18 cellular contexts compared by ENCODE assay signal in the genomic region with DNA sequence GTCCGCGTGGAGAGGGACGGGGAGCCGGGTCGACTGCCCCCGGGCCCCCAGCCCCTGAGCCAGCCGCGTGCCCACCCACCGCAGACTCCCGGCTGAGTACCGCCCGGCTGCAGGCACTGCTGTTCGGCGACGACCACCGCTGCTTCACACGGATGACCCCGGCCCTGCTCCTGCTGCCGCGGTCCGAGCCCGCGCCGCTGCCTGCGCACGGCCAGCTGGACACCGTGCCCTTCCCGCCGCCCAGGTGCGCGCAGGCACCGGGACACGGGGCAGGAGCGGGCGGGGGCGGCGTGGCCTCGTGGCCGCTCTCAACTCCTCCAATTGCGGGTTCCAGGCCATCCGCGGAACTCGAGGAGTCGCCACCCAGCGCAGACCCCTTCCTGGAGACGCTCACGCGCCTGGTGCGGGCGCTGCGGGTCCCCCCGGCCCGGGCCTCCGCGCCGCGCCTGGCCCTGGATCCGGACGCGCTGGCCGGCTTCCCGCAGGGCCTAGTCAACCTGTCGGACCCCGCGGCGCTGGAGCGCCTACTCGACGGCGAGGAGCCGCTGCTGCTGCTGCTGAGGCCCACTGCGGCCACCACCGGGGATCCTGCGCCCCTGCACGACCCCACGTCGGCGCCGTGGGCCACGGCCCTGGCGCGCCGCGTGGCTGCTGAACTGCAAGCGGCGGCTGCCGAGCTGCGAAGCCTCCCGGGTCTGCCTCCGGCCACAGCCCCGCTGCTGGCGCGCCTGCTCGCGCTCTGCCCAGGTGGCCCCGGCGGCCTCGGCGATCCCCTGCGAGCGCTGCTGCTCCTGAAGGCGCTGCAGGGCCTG. TPM values are rescaled to one million over a fixed set of nuclear protein-coding genes. Genes with fewer than 3 reads are reported as not detected.
A peak's percentile ranks its signal among the peaks of the same experiment; 100 is the strongest.
DNase-seq lines count a peak whose midpoint lies in the region; ATAC-seq, FAIRE-seq and TF ChIP-seq lines count a peak whose summit lies in the region.
"Had no signal": no experiment of that assay in that cellular context is flagged by ENCODE, and none has a peak within 500 bp of the region (broad histone marks: within the 10 kb centered on the region; RNA-seq: fewer than 3 reads in every experiment).

No MANE protein-coding gene starts in this region.

- H3K27ac ChIP-seq in mammary epithelial cell (ENCODE audit: insufficient read depth, low read depth, low read length) = no peak overlapping the region
- no peak overlapping the region for H3K27ac ChIP-seq in kidney (ENCODE audit: low read depth in 2 of 2, low read length in 2 of 2)
- H3K27ac ChIP-seq in stomach = no peak overlapping the region
- H3K27ac ChIP-seq: RWPE1 had no signal

- no peak overlapping the region for H2AFZ ChIP-seq in mammary epithelial cell (ENCODE audit: low read depth, low read length)

- intact Hi-C loops in mammary epithelial cell (cut with micrococcal nuclease) = no loop called here
- intact Hi-C loops in MCF 10A (cut with micrococcal nuclease) = no loop called here
- intact Hi-C loops in kidney (cut with DNase I) = no loop called here
- intact Hi-C loops in stomach (cut with DNase I; ENCODE audit: low total_unique reads) = no loop called here

- H3K27ac Mint-ChIP-seq in MCF 10A (ENCODE audit: low read depth, unreplicated experiment) (no peak overlapping the region), WTC11 (no peak overlapping the region)
- H3K27ac Mint-ChIP-seq: activated naive CD4-positive, alpha-beta T cell treated with anti-CD3 and anti-CD28 coated beads, Interleukin-2, amount 50 U/mL, for 24 hours had no signal

- no TSS peak for BruUV-seq in mammary epithelial cell (replicated peaks; lab: Mats Ljungman, UMichigan)
- BruUV-seq in MCF 10A (replicated peaks; lab: Mats Ljungman, UMichigan) = no TSS peak

- peak overlapping the region; percentile 24 for H3K4me2 ChIP-seq in mammary epithelial cell (ENCODE audit: insufficient read depth, low read depth, low read length)

- H3K36me3 Mint-ChIP-seq in MCF 10A (ENCODE audit: insufficient read depth, unreplicated experiment) = peaks cover 35% of the 10 kb centered on the region
- H3K36me3 Mint-ChIP-seq in WTC11 = peaks cover under 1% of the 10 kb centered on the region; the same call in 1 of the 2 replicates
- H3K36me3 Mint-ChIP-seq: activated naive CD4-positive, alpha-beta T cell treated with anti-CD3 and anti-CD28 coated beads, Interleukin-2, amount 50 U/mL, for 24 hours had no signal

- H3K27me3 Mint-ChIP-seq in MCF 10A (ENCODE audit: insufficient read depth, unreplicated experiment) = no peaks in the 10 kb centered on the region
- peaks cover 35% of the 10 kb centered on the region for H3K27me3 Mint-ChIP-seq in WTC11 (ENCODE audit: low read depth)
- H3K27me3 Mint-ChIP-seq: activated naive CD4-positive, alpha-beta T cell treated with anti-CD3 and anti-CD28 coated beads, Interleukin-2, amount 50 U/mL, for 24 hours had no signal

- H3K79me2 ChIP-seq in mammary epithelial cell (ENCODE audit: insufficient read depth, low read length) = no peaks in the 10 kb centered on the region

- no peak for TF ChIP-seq CTCF in mammary epithelial cell (conservative IDR thresholded peaks at IDR 0.05 in 1 of 2, IDR thresholded peaks at IDR 0.05 in 1 of 2; ENCODE audit: extremely low read depth in 1 of 2, insufficient read depth in 1 of 2, low read depth in 1 of 2, low read length in 2 of 2)
- TF ChIP-seq CTCF in MCF 10A (IDR thresholded peaks at IDR 0.05; ENCODE audit: unreplicated experiment) = no peak
- no peak for TF ChIP-seq CTCF in WTC11 (IDR thresholded peaks at IDR 0.05)
- TF ChIP-seq CTCF in kidney (IDR thresholded peaks at IDR 0.05; ENCODE audit: borderline replicate concordance, extremely low read depth, insufficient read depth) = no peak
- TF ChIP-seq CTCF in stomach (IDR thresholded peaks at IDR 0.05) = no peak

- in situ Hi-C loops in mammary epithelial cell (cut with MboI; ENCODE audit: low sequenced_read_pairs in 2 of 2) = no loop called here

- DNase-seq in mammary epithelial cell (no peak), MCF 10A (ENCODE audit: unreplicated experiment) (no peak), WTC11 (ENCODE audit: low spot score) (no peak), kidney (peak; percentile 69), stomach (no peak), NCI-H345 (lab: John Stamatoyannopoulos, UW) (no peak)
- DNase-seq: activated CD4-positive, CD25-positive, alpha-beta regulatory T cell treated with anti-CD3 and anti-CD28 coated beads, Interleukin-2, amount 50 U/mL, for 72 hours; Calu3; MM.1S; NCI-H2081 treated with DMSO at 0.1 percent for 48 hours had no signal

- peaks cover 16% of the 10 kb centered on the region for H4K20me1 ChIP-seq in mammary epithelial cell (ENCODE audit: insufficient read depth, low read length)

- H3K36me3 ChIP-seq in mammary epithelial cell (ENCODE audit: insufficient read depth, low read length) (no peaks in the 10 kb centered on the region), kidney (ENCODE audit: control insufficient read depth in 1 of 2, insufficient read depth in 2 of 2, low read length in 2 of 2) (peaks cover 0 to 13% of the 10 kb centered on the region in 2 donors), stomach (peaks cover 26 to 36% (median 32%) of the 10 kb centered on the region in 4 donors)

- no peak for TF ChIP-seq POLR2A in stomach (IDR thresholded peaks at IDR 0.05)

- no peak for FAIRE-seq in kidney (lab: Jason Lieb, UNC)

- H3K4me1 Mint-ChIP-seq in MCF 10A (ENCODE audit: insufficient read depth, unreplicated experiment) (peaks cover 2% of the 10 kb centered on the region), WTC11 (peaks cover 3% of the 10 kb centered on the region; the same call in 1 of the 2 replicates)

- H3K27me3 ChIP-seq in mammary epithelial cell (ENCODE audit: insufficient read depth, low read length) (peaks cover 28% of the 10 kb centered on the region), stomach (peaks cover 30 to 70% (median 53%) of the 10 kb centered on the region in 3 donors)

- no peaks in the 10 kb centered on the region for H3K9me3 ChIP-seq in mammary epithelial cell (replicated peaks; ENCODE audit: insufficient read depth, low read length)
- no peaks in the 10 kb centered on the region for H3K9me3 ChIP-seq in kidney (ENCODE audit: control insufficient read depth in 1 of 2, low read length in 2 of 2)
- H3K9me3 ChIP-seq in stomach = no peaks in the 10 kb centered on the region

- POLR2A ChIA-PET in MCF 10A (lab: Yijun Ruan, JAX) (interaction anchor here (1.5 kb wide), 1 partner anchor 12 kb away, joined by 4 read pairs; no protein-coding TSS in a partner anchor), WTC11 (lab: Charles Lee) (interaction anchor here (0.8 kb wide), 1 partner anchor 11 kb away, joined by 3 read pairs; no protein-coding TSS in a partner anchor)

- dilution Hi-C loops in mammary epithelial cell (cut with HindIII; ENCODE audit: low sequenced_read_pairs) = no loop called here

- no peaks in the 10 kb centered on the region for H3K9me3 Mint-ChIP-seq in MCF 10A (ENCODE audit: unreplicated experiment)
- H3K9me3 Mint-ChIP-seq in WTC11 = no peaks in the 10 kb centered on the region
- H3K9me3 Mint-ChIP-seq: activated naive CD4-positive, alpha-beta T cell treated with anti-CD3 and anti-CD28 coated beads, Interleukin-2, amount 50 U/mL, for 24 hours; naive thymus-derived CD8-positive, alpha-beta T cell had no signal

- H3K4me3 ChIP-seq in mammary epithelial cell (replicated peaks in 1 of 3; ENCODE audit: insufficient read depth in 1 of 3, low read depth in 2 of 3, low read length in 3 of 3) (no peak overlapping the region), kidney (ENCODE audit: low read length in 2 of 2) (no peak overlapping the region), stomach (peak overlapping the region; percentile 9 to 40 (median 20))

- H3K4me1 ChIP-seq in mammary epithelial cell (ENCODE audit: insufficient read depth, low read length) (peaks cover 3% of the 10 kb centered on the region), kidney (ENCODE audit: control insufficient read depth in 1 of 2, insufficient read depth in 1 of 2, low read depth in 1 of 2, low read length in 2 of 2) (peaks cover 0 to 6% of the 10 kb centered on the region in 2 donors), stomach (peaks cover 37 to 65% (median 51%) of the 10 kb centered on the region in 4 donors)

- H3K4me3 Mint-ChIP-seq in MCF 10A (ENCODE audit: unreplicated experiment) (no peak overlapping the region), WTC11 (no peak overlapping the region)

- H3K9ac ChIP-seq in mammary epithelial cell (ENCODE audit: insufficient read depth, low read length) (no peak overlapping the region), kidney (ENCODE audit: low read length in 2 of 2) (no peak overlapping the region)

- 8% methylated on average over 37 of the region's 102 CpGs for WGBS in mammary epithelial cell (ENCODE audit: low coverage, missing lambda C conversion rate)
- 1 to 6% (median 4%) methylated on average over 22 to 102 of the region's 102 CpGs; no CpG with 5 or more reads in 1 of the 5 donors for WGBS in stomach, 5 donors

- ATAC-seq in WTC11 (no peak), HG02759 (IDR thresholded peaks at IDR 0.05; ENCODE audit: unreplicated experiment) (no peak), HG03565 (IDR thresholded peaks at IDR 0.05; ENCODE audit: unreplicated experiment) (no peak)

- CTCF ChIA-PET in mammary epithelial cell (lab: Charles Lee; ENCODE audit: low non-redundant PET) (no interaction called here), MCF 10A (lab: Yijun Ruan, JAX) (no interaction called here), WTC11 (lab: Charles Lee) (interaction anchor here (0.6 to 6.2 kb wide), 8 partner anchors 10 to 154 kb away, joined by 3 to 65 read pairs (median 4); partner anchors contain the start of genes AP3D1 and PLEKHJ1)

- TF ChIP-seq EP300 in stomach (IDR thresholded peaks at IDR 0.05) = no peak

RNA-seq across cellular contexts. Expression of gene AMH, which starts 1.8 kb away (rescaled TPM):
- 1 to 10 TPM; 1.2 to 3.1 TPM for total RNA-seq in mammary epithelial cell
- 0.23 TPM for polyA plus RNA-seq in mammary epithelial cell
- polyA minus RNA-seq in mammary epithelial cell = not detected
- total RNA-seq in MCF 10A (2022) = 11.9 and 21.2 TPM in 2 replicates
- 4.7 to 11.2 TPM (median 5.2 TPM) in 3 replicates for total RNA-seq in WTC11 (2021)
- total RNA-seq in kidney = 1.0 TPM
- polyA plus RNA-seq in kidney (ENCODE audit: insufficient read depth, low read depth, low replicate concordance) = 0.60 TPM
- 1 to 10 TPM in 2 of 5 donors, under 1 TPM in 1, not detected in 2; 0.45 to 2.0 (median 1.1) TPM for total RNA-seq in stomach
- 1 to 10 TPM in 1 of 3 donors, under 1 TPM in 2; 0.50 to 1.5 (median 0.61) TPM for polyA plus RNA-seq in stomach
- polyA plus RNA-seq: naive thymus-derived CD8-positive, alpha-beta T cell had no signal

RNA-seq across cellular contexts. Expression of gene JSRP1, which starts 5.2 kb away (rescaled TPM):
- total RNA-seq in mammary epithelial cell (under 1 TPM in 1 of 2 donors, not detected in 1; 0.38 TPM), MCF 10A (2022) (0.37 and 0.49 TPM in 2 replicates), WTC11 (2021) (0.33 to 1.4 TPM (median 0.73 TPM) in 3 replicates), kidney (5.0 TPM), stomach (under 1 TPM in 1 of 5 donors, not detected in 4; 0.58 TPM)
- polyA plus RNA-seq in mammary epithelial cell (not detected), kidney (ENCODE audit: insufficient read depth, low read depth, low replicate concordance) (0.37 TPM), stomach (under 1 TPM in 2 of 3 donors, not detected in 1; 0.68 to 0.75 TPM)
- polyA minus RNA-seq in mammary epithelial cell = not detected
- total RNA-seq: right cardiac atrium; T-helper 1 cell treated with Interleukin-12 subunit alpha and Interleukin-12 subunit beta and Interleukin-4 antibody, amounts not matched to agents 30 ng/mL and 1 ng/mL, for 36 hours had no signal

RNA-seq across cellular contexts. Expression of gene SF3A2, which starts 14.3 kb away (rescaled TPM):
- total RNA-seq in mammary epithelial cell (10 to 100 TPM; 21.0 to 68.9 TPM), MCF 10A (2022) (101 and 119 TPM in 2 replicates), WTC11 (2021) (167 to 184 TPM (median 169 TPM) in 3 replicates), kidney (64.1 TPM), stomach (100 to 1,000 TPM in 1 of 5 donors, 10 to 100 TPM in 4; 25.8 to 214 (median 33.9) TPM)
- polyA plus RNA-seq in mammary epithelial cell (30.5 TPM), kidney (ENCODE audit: insufficient read depth, low read depth, low replicate concordance) (25.7 TPM), stomach (10 to 100 TPM; 33.3 to 42.4 (median 40.2) TPM)
- 19.9 TPM for polyA minus RNA-seq in mammary epithelial cell

RNA-seq across cellular contexts. Expression of gene PLEKHJ1, which starts 14.8 kb away (rescaled TPM):
- 10 to 100 TPM; 33.0 to 61.5 TPM for total RNA-seq in mammary epithelial cell
- polyA plus RNA-seq in mammary epithelial cell = 68.8 TPM
- polyA minus RNA-seq in mammary epithelial cell = 62.8 TPM
- 44.3 and 54.1 TPM in 2 replicates for total RNA-seq in MCF 10A (2022)
- total RNA-seq in WTC11 (2021) = 164 to 189 TPM (median 167 TPM) in 3 replicates
- 59.7 TPM for total RNA-seq in kidney
- polyA plus RNA-seq in kidney (ENCODE audit: insufficient read depth, low read depth, low replicate concordance) = 156 TPM
- total RNA-seq in stomach = 100 to 1,000 TPM in 2 of 5 donors, 10 to 100 TPM in 3; 22.2 to 459 (median 96.9) TPM
- polyA plus RNA-seq in stomach = 100 to 1,000 TPM; 113 to 173 (median 132) TPM

RNA-seq across cellular contexts. Expression of gene PEAK3, which starts 31.0 kb away (rescaled TPM):
- total RNA-seq in mammary epithelial cell (not detected), MCF 10A (2022) (not detected in 2 replicates), WTC11 (2021) (not detected in 3 replicates), kidney (2.1 TPM), stomach (1 to 10 TPM in 1 of 5 donors, under 1 TPM in 1, not detected in 3; 0.87 to 1.4 TPM)
- polyA plus RNA-seq in mammary epithelial cell (not detected), kidney (ENCODE audit: insufficient read depth, low read depth, low replicate concordance) (not detected), stomach (under 1 TPM in 2 of 3 donors, not detected in 1; 0.15 to 0.31 TPM)
- polyA minus RNA-seq in mammary epithelial cell = not detected
- total RNA-seq: Calu3, epithelial cell of proximal tubule had no signal

Comparison
In these comparisons a context has a peak if more than half of its experiments do, and no peak if none do; other contexts are left out.
1. H3K4me3 ChIP-seq: peak in stomach (4 of 4); none in mammary epithelial cell (0 of 3) and kidney (0 of 2).